26 cellular contexts compared by ENCODE assay signal in genomic region chr2:141824790-141825189, GRCh38.
"Had no signal": no experiment of that assay in that cellular context is flagged by ENCODE, and none has a peak within 500 bp of the region (broad histone marks: within the 10 kb centered on the region; RNA-seq: fewer than 3 reads in every experiment).

No MANE protein-coding gene starts in this region.

- FAIRE-seq: HepG2 had no signal

- H3K4me3 ChIP-seq: MG63, PC-9, Peyer's patch, SJCRH30 had no signal

- H3K36me3 ChIP-seq: MG63, Peyer's patch, SJCRH30 had no signal

- H3K9me3 ChIP-seq: MG63, Peyer's patch, SJCRH30 had no signal

- DNase-seq: IMR-90; Karpas-422; KG1; MG63; NCI-H1092 treated with DMSO at 0.1 percent for 48 hours; NCI-H1417; NCI-H1436 treated with DMSO at 0.1 percent for 48 hours; NCI-H1694; NCI-H187 treated with DMSO at 0.1 percent for 48 hours; NCI-H2029 treated with DMSO at 0.1 percent for 48 hours; NCI-H2227 treated with DMSO at 0.1 percent for 48 hours; NCI-H446; NCI-H510A; NCI-H524 treated with DMSO at 0.1 percent for 48 hours; NCI-H69; NCI-H774; NK-92 treated with Interleukin-12 subunit alpha and Interleukin-12 subunit beta, amount 100 ng/mL, for 24 hours; OCI-M1; PC-9; Peyer's patch; SHP77 treated with DMSO at 0.1 percent for 48 hours; SJCRH30; T-helper 1 cell had no signal

- H3K4me2 ChIP-seq: PC-9 had no signal

- ATAC-seq: HepG2, Right ventricle myocardium inferior, SK-N-SH treated with all-trans-retinoic acid at 6 μM for 48 hours had no signal

- H3K4me1 ChIP-seq: Peyer's patch had no signal

- H2AFZ ChIP-seq: PC-9 had no signal

- H3K27me3 ChIP-seq: MG63, Peyer's patch, SJCRH30 had no signal

- H3K27ac ChIP-seq: PC-9, Peyer's patch, SJCRH30 had no signal
